In genomic region chr18:50268022-50268747, GRCh38 we compare ENCODE assay signal across 8 cellular contexts.
DNase-seq lines count a peak whose midpoint lies in the region; ATAC-seq lines count a peak whose summit lies in the region.

No MANE protein-coding gene starts in this region.

- H3K9me3 Mint-ChIP-seq in memory B cell = no peaks in the 10 kb centered on the region

- peaks cover 19% of the 10 kb centered on the region for H3K36me3 Mint-ChIP-seq in memory B cell

- peak overlapping the region; percentile 85 for H3K4me3 Mint-ChIP-seq in memory B cell

- DNase-seq in C1 segment of cervical spinal cord (lab: John Stamatoyannopoulos, UW) (peak in 8 of 14 donors; percentile 15 to 62 (median 36)), memory B cell (ENCODE audit: low spot score in 2 of 2) (peak; percentile 84 to 89), SKM-1 treated with dmso at 0.1 percent for 144 hours (lab: John Stamatoyannopoulos, UW; ENCODE audit: unreplicated experiment) (no peak)
- peak; percentile 53 to 67 for DNase-seq in activated CD4-positive, alpha-beta T cell treated with anti-CD3 and anti-CD28 coated beads, Interleukin-2, amount 50 U/mL, for 24 hours (ENCODE audit: low read depth in 1 of 2, low spot score in 1 of 2)
- DNase-seq in effector CD8-positive, alpha-beta T cell (lab: John Stamatoyannopoulos, UW) = peak; percentile 62
- peak; percentile 63 to 64 for DNase-seq in stimulated activated CD8-positive, alpha-beta memory T cell treated with anti-CD3 and anti-CD28 coated beads, Interleukin-15, amount 100 ng/mL, for 4 hours (ENCODE audit: low read depth in 2 of 2)

- peak; percentile 72 for ATAC-seq in GM19324 (IDR thresholded peaks at IDR 0.05; ENCODE audit: low FRiP score, unreplicated experiment)
- peak; percentile 72 for ATAC-seq in HG03442 (IDR thresholded peaks at IDR 0.05; ENCODE audit: unreplicated experiment)
- ATAC-seq in memory B cell (ENCODE audit: low read depth) = peak; percentile 73

- peak overlapping the region; percentile 82 for H3K27ac Mint-ChIP-seq in memory B cell

- H3K4me1 Mint-ChIP-seq in memory B cell = peaks cover 16% of the 10 kb centered on the region

- H3K27me3 Mint-ChIP-seq in memory B cell = no peaks in the 10 kb centered on the region
